8 cellular contexts compared by ENCODE assay signal in the genomic region with DNA sequence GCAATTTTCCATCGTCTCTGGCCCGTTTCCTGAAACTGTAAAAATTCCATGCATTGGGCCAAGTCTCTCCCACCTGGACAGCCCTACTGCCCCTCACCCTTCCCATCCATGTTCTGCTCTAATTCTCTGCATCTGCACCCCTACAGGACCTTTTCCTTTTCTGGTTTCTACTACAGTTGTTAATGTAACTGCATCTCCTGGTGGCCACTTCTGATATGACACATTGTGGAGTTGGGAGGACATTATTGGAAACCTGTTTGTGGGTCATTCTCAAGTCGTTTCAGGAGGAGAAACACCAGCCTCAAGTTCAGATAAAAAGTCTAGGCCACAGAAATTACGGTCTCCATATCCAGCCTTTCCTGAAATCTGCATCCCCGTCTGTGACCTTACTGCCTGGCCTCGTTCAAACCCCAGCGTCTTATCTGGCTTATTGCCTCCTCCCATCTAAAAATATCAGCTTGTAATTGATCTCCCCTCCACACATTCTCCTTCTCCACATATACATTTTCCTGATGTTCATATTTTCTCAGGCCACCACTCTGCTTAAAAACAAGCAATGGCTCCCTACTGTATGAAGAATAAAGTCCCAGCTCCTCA. TPM values are rescaled to one million over a fixed set of nuclear protein-coding genes. Genes with fewer than 3 reads are reported as not detected.
DNase-seq lines count a peak whose midpoint lies in the region; ATAC-seq and TF ChIP-seq lines count a peak whose summit lies in the region.

No MANE protein-coding gene starts in this region.

- no peaks in the 10 kb centered on the region for H3K9me3 ChIP-seq in smooth muscle cell (replicated peaks; ENCODE audit: low read depth)

- H3K9ac ChIP-seq in smooth muscle cell (ENCODE audit: low read depth): no peak overlapping the region

- H3F3A ChIP-seq in smooth muscle cell (ENCODE audit: low read depth): no peaks in the 10 kb centered on the region

- H3K9me3 Mint-ChIP-seq in activated CD8-positive, alpha-beta T cell treated with anti-CD3 and anti-CD28 coated beads, Interleukin-2, amount 10 ng/mL, durations not matched to agents 7 days and 5 days (ENCODE audit: insufficient read depth): no peaks in the 10 kb centered on the region

- no peaks in the 10 kb centered on the region for H3K4me1 ChIP-seq in smooth muscle cell (ENCODE audit: low read depth)

- H3K4me3 ChIP-seq in smooth muscle cell: no peak overlapping the region

- no peak overlapping the region for H3K4me3 Mint-ChIP-seq in activated CD8-positive, alpha-beta T cell treated with anti-CD3 and anti-CD28 coated beads, Interleukin-2, amount 10 ng/mL, durations not matched to agents 7 days and 5 days

- H3K27ac ChIP-seq in smooth muscle cell (ENCODE audit: low read depth): no peak overlapping the region

- H4K20me1 ChIP-seq in smooth muscle cell (ENCODE audit: low read depth): no peaks in the 10 kb centered on the region

- intact Hi-C loops in left cardiac atrium (cut with DNase I): loop anchor here in 1 of 2 donors (5.0 kb wide), 1 partner anchor 317 kb away; no protein-coding TSS in a partner anchor

- no peak overlapping the region for H3K27ac Mint-ChIP-seq in activated CD8-positive, alpha-beta T cell treated with anti-CD3 and anti-CD28 coated beads, Interleukin-2, amount 10 ng/mL, durations not matched to agents 7 days and 5 days

- no peaks in the 10 kb centered on the region for H3K79me2 ChIP-seq in smooth muscle cell (ENCODE audit: low read depth)

- no peak overlapping the region for H2AFZ ChIP-seq in smooth muscle cell (ENCODE audit: low read depth)

- no peaks in the 10 kb centered on the region for H3K27me3 ChIP-seq in smooth muscle cell (ENCODE audit: low read depth)

- POLR2A ChIA-PET in activated CD8-positive, alpha-beta T cell treated with anti-CD3 and anti-CD28 coated beads, Interleukin-2, amount 10 ng/mL, durations not matched to agents 7 days and 5 days (lab: Charles Lee): no interaction called here

- no peaks in the 10 kb centered on the region for H3K4me1 Mint-ChIP-seq in activated CD8-positive, alpha-beta T cell treated with anti-CD3 and anti-CD28 coated beads, Interleukin-2, amount 10 ng/mL, durations not matched to agents 7 days and 5 days (ENCODE audit: low read depth)

- ATAC-seq in activated CD8-positive, alpha-beta T cell treated with anti-CD3 and anti-CD28 coated beads, Interleukin-2, amount 10 ng/mL, durations not matched to agents 7 days and 5 days: peak; percentile 67
- ATAC-seq in left cardiac atrium (peak; percentile 55 to 65), HG03039 (IDR thresholded peaks at IDR 0.05; ENCODE audit: unreplicated experiment) (no peak)

- peak; percentile 73 for DNase-seq in AG20443 (ENCODE audit: low spot score)
- peak; percentile 70 for DNase-seq in NAMALWA (ENCODE audit: low spot score)
- peak; percentile 60 for DNase-seq in activated CD8-positive, alpha-beta T cell treated with anti-CD3 and anti-CD28 coated beads, Interleukin-2, amount 10 ng/mL, durations not matched to agents 7 days and 5 days
- DNase-seq in left cardiac atrium: peak; percentile 48
- no peak for DNase-seq in smooth muscle cell (lab: John Stamatoyannopoulos, UW; ENCODE audit: unreplicated experiment)
- DNase-seq in KG1 (lab: John Stamatoyannopoulos, UW): no peak

- H3K4me2 ChIP-seq in smooth muscle cell: no peak overlapping the region

- CTCF ChIA-PET in activated CD8-positive, alpha-beta T cell treated with anti-CD3 and anti-CD28 coated beads, Interleukin-2, amount 10 ng/mL, durations not matched to agents 7 days and 5 days (lab: Charles Lee): interaction anchor here (1.2 to 3.0 kb wide), 3 partner anchors 21 to 317 kb away, joined by 4 to 13 read pairs (median 9); no protein-coding TSS in a partner anchor

- no peaks in the 10 kb centered on the region for H3K36me3 ChIP-seq in smooth muscle cell (ENCODE audit: low read depth)

- H3K36me3 Mint-ChIP-seq in activated CD8-positive, alpha-beta T cell treated with anti-CD3 and anti-CD28 coated beads, Interleukin-2, amount 10 ng/mL, durations not matched to agents 7 days and 5 days (ENCODE audit: low read depth): no peaks in the 10 kb centered on the region

- WGBS in smooth muscle cell (ENCODE audit: low lambda C conversion rate): 64% methylated on average over 7 of the region's 7 CpGs

- peaks cover 18% of the 10 kb centered on the region for H3K27me3 Mint-ChIP-seq in activated CD8-positive, alpha-beta T cell treated with anti-CD3 and anti-CD28 coated beads, Interleukin-2, amount 10 ng/mL, durations not matched to agents 7 days and 5 days (ENCODE audit: low read depth)

- TF ChIP-seq CTCF in GM12873 (IDR thresholded peaks at IDR 0.05; ENCODE audit: insufficient read depth, low read depth, low read length, missing control alignments): peak; percentile 77
- TF ChIP-seq CTCF in smooth muscle cell (IDR thresholded peaks at IDR 0.05; ENCODE audit: borderline replicate concordance, insufficient read depth, poor library complexity, severe bottlenecking): peak; percentile 73

RNA-seq across cellular contexts. Expression of a gene that starts 37.6 kb away (rescaled TPM):
- 1 to 10 TPM; 4.4 to 7.6 TPM for total RNA-seq in activated CD8-positive, alpha-beta T cell treated with anti-CD3 and anti-CD28 coated beads, Interleukin-2, amount 10 ng/mL, durations not matched to agents 7 days and 5 days
- total RNA-seq in left cardiac atrium (100 to 1,000 TPM; 304 to 477 TPM), smooth muscle cell (52.0 and 53.0 TPM in 2 replicates)
- 13.2 and 34.8 TPM in 2 replicates for polyA plus RNA-seq in smooth muscle cell

Comparison
In these comparisons a context has a peak if more than half of its experiments do, and no peak if none do; other contexts are left out.
1. DNase-seq: peak in AG20443 (single experiment), NAMALWA (single experiment), activated CD8-positive, alpha-beta T cell treated with anti-CD3 and anti-CD28 coated beads, Interleukin-2, amount 10 ng/mL, durations not matched to agents 7 days and 5 days (single experiment) and left cardiac atrium (single experiment); none in smooth muscle cell (single experiment) and KG1 (single experiment).